4 cellular contexts compared by ENCODE assay signal in genomic region chr7:5903002-5903401, GRCh38. TPM values are rescaled to one million over a fixed set of nuclear protein-coding genes. Genes with fewer than 3 reads are reported as not detected.
"Had no signal": no experiment of that assay in that cellular context is flagged by ENCODE, and none has a peak within 500 bp of the region (broad histone marks: within the 10 kb centered on the region; RNA-seq: fewer than 3 reads in every experiment).

No MANE protein-coding gene starts in this region.

RNA-seq across cellular contexts. Expression of gene OCM, which starts 22.4 kb away (rescaled TPM):
- total RNA-seq: LHCN-M2, M059J, MCF 10A, NCI-H460 had no signal
